Comparison of ENCODE assay signal across 1 cellular context in the genomic region with DNA sequence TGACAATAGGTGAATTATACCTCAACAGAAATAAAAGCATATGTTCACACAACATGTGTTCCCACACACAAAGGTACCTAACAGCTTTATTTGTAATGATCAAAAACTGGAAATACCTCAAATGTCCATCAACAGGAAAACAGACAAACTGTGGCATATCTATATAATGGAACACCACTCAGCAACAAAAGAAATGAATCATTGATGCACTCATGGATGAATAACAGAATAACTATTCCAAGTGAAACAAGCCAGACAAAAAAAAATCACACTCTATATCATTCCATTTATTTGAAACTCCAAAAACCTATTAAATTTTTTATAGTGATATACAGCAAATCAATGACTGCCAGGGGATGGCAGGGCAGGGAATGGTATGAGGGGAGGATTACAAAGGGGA.
TF ChIP-seq lines count a peak whose summit lies in the region.

No MANE protein-coding gene starts in this region.

TF ChIP-seq in GM23338, 12 proteins besides CTCF, POLR2A, EP300 and RAD21 (continued from another document):
- TF ChIP-seq ZNF462 (CRISPR knock-in tag; IDR thresholded peaks at IDR 0.05) = no peak
- TF ChIP-seq ZNF114 (CRISPR knock-in tag; IDR thresholded peaks at IDR 0.05) = no peak
